Comparison of ENCODE assay signal across 9 cellular contexts in genomic region chr6:111824608-111825337, GRCh38. TPM values are rescaled to one million over a fixed set of nuclear protein-coding genes. Genes with fewer than 3 reads are reported as not detected.
DNase-seq lines count a peak whose midpoint lies in the region; ATAC-seq, FAIRE-seq and TF ChIP-seq lines count a peak whose summit lies in the region.
"Had no signal": no experiment of that assay in that cellular context is flagged by ENCODE, and none has a peak within 500 bp of the region (broad histone marks: within the 10 kb centered on the region; RNA-seq: fewer than 3 reads in every experiment).

No MANE protein-coding gene starts in this region.

- TF ChIP-seq CTCF in left ventricle myocardium inferior (IDR thresholded peaks at IDR 0.05; ENCODE audit: borderline replicate concordance), result no peak

- peak in 1 of 2 donors; percentile 26 for ATAC-seq in CD4-positive, CD25-positive, alpha-beta regulatory T cell (ENCODE audit: low read depth in 2 of 2)
- peak; percentile 85 for ATAC-seq in GM21367 (IDR thresholded peaks at IDR 0.05; ENCODE audit: unreplicated experiment)
- peak; percentile 93 for ATAC-seq in HG03439 (IDR thresholded peaks at IDR 0.05; ENCODE audit: unreplicated experiment)

- DNase-seq in CD4-positive, CD25-positive, alpha-beta regulatory T cell, result no peak
- DNase-seq in left ventricle myocardium inferior (no peak), NCI-H510A treated with DMSO at 0.1 percent for 48 hours (lab: John Stamatoyannopoulos, UW) (no peak), GM19239 (ENCODE audit: insufficient read length, low spot score) (no peak), mucosa of gallbladder (ENCODE audit: low spot score) (no peak), DMS79 treated with DMSO at 0.1 percent for 48 hours (lab: John Stamatoyannopoulos, UW) (no peak)
- DNase-seq: NCI-H2171 had no signal

- peak overlapping the region; percentile 3 to 60 (median 44) for H3K4me3 Mint-ChIP-seq in CD4-positive, CD25-positive, alpha-beta regulatory T cell

- peak overlapping the region; percentile 64 for H3K4me3 ChIP-seq in CD4-positive, CD25-positive, alpha-beta regulatory T cell (ENCODE audit: low read depth, low read length)
- no peak overlapping the region for H3K4me3 ChIP-seq in left ventricle myocardium inferior

- intact Hi-C loops in left ventricle myocardium inferior (cut with micrococcal nuclease), result no loop called here

- no peaks in the 10 kb centered on the region for H3K9me3 ChIP-seq in CD4-positive, CD25-positive, alpha-beta regulatory T cell (ENCODE audit: control insufficient read depth in 2 of 2, low read length in 2 of 2)
- H3K9me3 ChIP-seq in left ventricle myocardium inferior (replicated peaks), result no peaks in the 10 kb centered on the region

- no peaks in the 10 kb centered on the region for H3K27me3 Mint-ChIP-seq in CD4-positive, CD25-positive, alpha-beta regulatory T cell

- peak overlapping the region; percentile 68 to 92 (median 80) for H3K27ac Mint-ChIP-seq in CD4-positive, CD25-positive, alpha-beta regulatory T cell

- peaks cover 24% of the 10 kb centered on the region for H3K36me3 ChIP-seq in CD4-positive, CD25-positive, alpha-beta regulatory T cell (ENCODE audit: control insufficient read depth, insufficient read depth, low read length)
- H3K36me3 ChIP-seq in left ventricle myocardium inferior, result no peaks in the 10 kb centered on the region

- peaks cover 56% of the 10 kb centered on the region for H3K4me1 ChIP-seq in CD4-positive, CD25-positive, alpha-beta regulatory T cell (ENCODE audit: control insufficient read depth, insufficient read depth, low read length, poor library complexity, severe bottlenecking)
- H3K4me1 ChIP-seq in left ventricle myocardium inferior, result peaks cover 65% of the 10 kb centered on the region

- peak overlapping the region; percentile 68 for H3K27ac ChIP-seq in CD4-positive, CD25-positive, alpha-beta regulatory T cell (ENCODE audit: insufficient read depth, low read length, poor library complexity, severe bottlenecking)
- peak overlapping the region; percentile 65 for H3K27ac ChIP-seq in left ventricle myocardium inferior (replicated peaks)

- H3K27me3 ChIP-seq in CD4-positive, CD25-positive, alpha-beta regulatory T cell (ENCODE audit: control insufficient read depth, insufficient read depth, low read length), result no peaks in the 10 kb centered on the region
- no peaks in the 10 kb centered on the region for H3K27me3 ChIP-seq in left ventricle myocardium inferior (ENCODE audit: low read depth)

- no peaks in the 10 kb centered on the region for H3K9me3 Mint-ChIP-seq in CD4-positive, CD25-positive, alpha-beta regulatory T cell

- peaks cover 13% of the 10 kb centered on the region for H3K36me3 Mint-ChIP-seq in CD4-positive, CD25-positive, alpha-beta regulatory T cell

- no peak for FAIRE-seq in GM19239 (lab: Jason Lieb, UNC)

- H3K4me1 Mint-ChIP-seq in CD4-positive, CD25-positive, alpha-beta regulatory T cell, result peaks cover 25 to 86% (median 61%) of the 10 kb centered on the region in 4 donors

RNA-seq across cellular contexts. Expression of gene FYN, which starts 48.5 kb away (rescaled TPM):
- total RNA-seq in CD4-positive, CD25-positive, alpha-beta regulatory T cell, result 592 TPM
- 100 to 1,000 TPM; 267 to 320 (median 288) TPM for polyA plus RNA-seq in CD4-positive, CD25-positive, alpha-beta regulatory T cell
- total RNA-seq in left ventricle myocardium inferior (46.3 TPM), mucosa of gallbladder (75.0 TPM)
